ENCODE assay signal across 2 cellular contexts in genomic region chr12:52090291-52090690, GRCh38.
TF ChIP-seq lines count a peak whose summit lies in the region.

No MANE protein-coding gene starts in this region.

TF ChIP-seq in SK-N-SH, 30 proteins besides CTCF, POLR2A, EP300 and RAD21 (continued from another document):
- TF ChIP-seq ZBTB33 (IDR thresholded peaks at IDR 0.05; ENCODE audit: borderline replicate concordance, low read depth) (no peak), GATA2 (CRISPR knock-in tag; IDR thresholded peaks at IDR 0.05) (no peak), CHD2 (IDR thresholded peaks at IDR 0.05; ENCODE audit: low read length, partially characterized antibody) (no peak), FOSL2 (IDR thresholded peaks at IDR 0.05; ENCODE audit: borderline replicate concordance, low read depth) (no peak), SIN3A (IDR thresholded peaks at IDR 0.05; ENCODE audit: borderline replicate concordance, low read depth, low read length) (no peak), SMC3 (IDR thresholded peaks at IDR 0.05; ENCODE audit: low read depth, low read length) (no peak), EZH2phosphoT487 (IDR thresholded peaks at IDR 0.05; ENCODE audit: borderline replicate concordance, low read depth) (no peak)

TF ChIP-seq in SK-N-SH treated with all-trans-retinoic acid at 6 μM for 48 hours, 23 proteins besides CTCF, POLR2A, EP300 and RAD21 (continued from another document):
- TF ChIP-seq PATZ1 (CRISPR knock-in tag; IDR thresholded peaks at IDR 0.05; ENCODE audit: borderline replicate concordance), result no peak
- no peak for TF ChIP-seq RARB (CRISPR knock-in tag; IDR thresholded peaks at IDR 0.05)
- no peak for TF ChIP-seq SNAI2 (CRISPR knock-in tag; IDR thresholded peaks at IDR 0.05)
- no peak for TF ChIP-seq GLIS3 (CRISPR knock-in tag; IDR thresholded peaks at IDR 0.05)
- no peak for TF ChIP-seq ZNF70 (CRISPR knock-in tag; IDR thresholded peaks at IDR 0.05)
- no peak for TF ChIP-seq ZNF565 (CRISPR knock-in tag; conservative IDR thresholded peaks at IDR 0.05; ENCODE audit: low read depth)
- TF ChIP-seq ZFP3 (CRISPR knock-in tag; IDR thresholded peaks at IDR 0.05), result no peak
- no peak for TF ChIP-seq ARNTL (CRISPR knock-in tag; IDR thresholded peaks at IDR 0.05; ENCODE audit: borderline replicate concordance, low read depth)
- TF ChIP-seq, protein P1, sequence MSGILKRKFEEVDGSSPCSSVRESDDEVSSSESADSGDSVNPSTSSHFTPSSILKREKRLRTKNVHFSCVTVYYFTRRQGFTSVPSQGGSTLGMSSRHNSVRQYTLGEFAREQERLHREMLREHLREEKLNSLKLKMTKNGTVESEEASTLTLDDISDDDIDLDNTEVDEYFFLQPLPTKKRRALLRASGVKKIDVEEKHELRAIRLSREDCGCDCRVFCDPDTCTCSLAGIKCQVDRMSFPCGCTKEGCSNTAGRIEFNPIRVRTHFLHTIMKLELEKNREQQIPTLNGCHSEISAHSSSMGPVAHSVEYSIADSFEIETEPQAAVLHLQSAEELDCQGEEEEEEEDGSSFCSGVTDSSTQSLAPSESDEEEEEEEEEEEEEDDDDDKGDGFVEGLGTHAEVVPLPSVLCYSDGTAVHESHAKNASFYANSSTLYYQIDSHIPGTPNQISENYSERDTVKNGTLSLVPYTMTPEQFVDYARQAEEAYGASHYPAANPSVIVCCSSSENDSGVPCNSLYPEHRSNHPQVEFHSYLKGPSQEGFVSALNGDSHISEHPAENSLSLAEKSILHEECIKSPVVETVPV (CRISPR knock-in tag; IDR thresholded peaks at IDR 0.05), result no peak
- no peak for TF ChIP-seq ISL1 (CRISPR knock-in tag; IDR thresholded peaks at IDR 0.05)
- TF ChIP-seq CSDC2 (CRISPR knock-in tag; IDR thresholded peaks at IDR 0.05), result no peak
- TF ChIP-seq BACH2 (CRISPR knock-in tag; IDR thresholded peaks at IDR 0.05; ENCODE audit: borderline replicate concordance), result no peak
- no peak for TF ChIP-seq TOX (CRISPR knock-in tag; IDR thresholded peaks at IDR 0.05; ENCODE audit: borderline replicate concordance)
- TF ChIP-seq CREB5 (CRISPR knock-in tag; IDR thresholded peaks at IDR 0.05; ENCODE audit: low read depth), result no peak
- TF ChIP-seq OSR1 (CRISPR knock-in tag; IDR thresholded peaks at IDR 0.05), result no peak
- no peak for TF ChIP-seq TSHZ2 (CRISPR knock-in tag; IDR thresholded peaks at IDR 0.05)
- no peak for TF ChIP-seq PPARA (CRISPR knock-in tag; IDR thresholded peaks at IDR 0.05; ENCODE audit: borderline replicate concordance)
- TF ChIP-seq ZC3H10 (CRISPR knock-in tag; IDR thresholded peaks at IDR 0.05), result no peak
